In the genomic region with DNA sequence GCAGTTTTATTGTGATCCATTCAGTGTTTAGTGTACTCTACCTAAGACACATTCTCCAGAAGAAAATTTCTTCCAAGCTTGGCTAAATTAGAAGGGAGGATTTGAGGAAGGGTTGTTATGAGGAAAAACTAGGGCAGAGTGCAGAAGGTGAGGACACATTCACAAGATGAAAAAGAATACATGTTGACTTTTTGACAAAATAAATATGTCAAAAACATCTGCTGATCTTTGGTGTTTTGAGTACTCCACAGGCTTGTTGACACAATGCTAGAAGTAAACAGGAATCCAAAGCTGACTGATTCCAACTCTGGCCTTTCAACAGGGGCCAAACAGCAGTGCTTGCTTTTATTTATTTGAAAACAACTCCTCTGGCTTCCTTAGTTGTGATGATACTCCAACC, we compare ENCODE assay signal across 1 cellular context.
A peak's percentile ranks its signal among the peaks of the same experiment; 100 is the strongest.
TF ChIP-seq lines count a peak whose summit lies in the region.

No MANE protein-coding gene starts in this region.

TF ChIP-seq in HepG2, 621 proteins besides CTCF, POLR2A, EP300 and RAD21 (continued from another document and continues in another):
- TF ChIP-seq, protein P1, sequence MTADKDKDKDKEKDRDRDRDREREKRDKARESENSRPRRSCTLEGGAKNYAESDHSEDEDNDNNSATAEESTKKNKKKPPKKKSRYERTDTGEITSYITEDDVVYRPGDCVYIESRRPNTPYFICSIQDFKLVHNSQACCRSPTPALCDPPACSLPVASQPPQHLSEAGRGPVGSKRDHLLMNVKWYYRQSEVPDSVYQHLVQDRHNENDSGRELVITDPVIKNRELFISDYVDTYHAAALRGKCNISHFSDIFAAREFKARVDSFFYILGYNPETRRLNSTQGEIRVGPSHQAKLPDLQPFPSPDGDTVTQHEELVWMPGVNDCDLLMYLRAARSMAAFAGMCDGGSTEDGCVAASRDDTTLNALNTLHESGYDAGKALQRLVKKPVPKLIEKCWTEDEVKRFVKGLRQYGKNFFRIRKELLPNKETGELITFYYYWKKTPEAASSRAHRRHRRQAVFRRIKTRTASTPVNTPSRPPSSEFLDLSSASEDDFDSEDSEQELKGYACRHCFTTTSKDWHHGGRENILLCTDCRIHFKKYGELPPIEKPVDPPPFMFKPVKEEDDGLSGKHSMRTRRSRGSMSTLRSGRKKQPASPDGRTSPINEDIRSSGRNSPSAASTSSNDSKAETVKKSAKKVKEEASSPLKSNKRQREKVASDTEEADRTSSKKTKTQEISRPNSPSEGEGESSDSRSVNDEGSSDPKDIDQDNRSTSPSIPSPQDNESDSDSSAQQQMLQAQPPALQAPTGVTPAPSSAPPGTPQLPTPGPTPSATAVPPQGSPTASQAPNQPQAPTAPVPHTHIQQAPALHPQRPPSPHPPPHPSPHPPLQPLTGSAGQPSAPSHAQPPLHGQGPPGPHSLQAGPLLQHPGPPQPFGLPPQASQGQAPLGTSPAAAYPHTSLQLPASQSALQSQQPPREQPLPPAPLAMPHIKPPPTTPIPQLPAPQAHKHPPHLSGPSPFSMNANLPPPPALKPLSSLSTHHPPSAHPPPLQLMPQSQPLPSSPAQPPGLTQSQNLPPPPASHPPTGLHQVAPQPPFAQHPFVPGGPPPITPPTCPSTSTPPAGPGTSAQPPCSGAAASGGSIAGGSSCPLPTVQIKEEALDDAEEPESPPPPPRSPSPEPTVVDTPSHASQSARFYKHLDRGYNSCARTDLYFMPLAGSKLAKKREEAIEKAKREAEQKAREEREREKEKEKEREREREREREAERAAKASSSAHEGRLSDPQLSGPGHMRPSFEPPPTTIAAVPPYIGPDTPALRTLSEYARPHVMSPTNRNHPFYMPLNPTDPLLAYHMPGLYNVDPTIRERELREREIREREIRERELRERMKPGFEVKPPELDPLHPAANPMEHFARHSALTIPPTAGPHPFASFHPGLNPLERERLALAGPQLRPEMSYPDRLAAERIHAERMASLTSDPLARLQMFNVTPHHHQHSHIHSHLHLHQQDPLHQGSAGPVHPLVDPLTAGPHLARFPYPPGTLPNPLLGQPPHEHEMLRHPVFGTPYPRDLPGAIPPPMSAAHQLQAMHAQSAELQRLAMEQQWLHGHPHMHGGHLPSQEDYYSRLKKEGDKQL (CRISPR knock-in tag; IDR thresholded peaks at IDR 0.05; ENCODE audit: low read depth), result peak; percentile 81; the same call in 1 of the 2 replicates
- TF ChIP-seq, protein P2, sequence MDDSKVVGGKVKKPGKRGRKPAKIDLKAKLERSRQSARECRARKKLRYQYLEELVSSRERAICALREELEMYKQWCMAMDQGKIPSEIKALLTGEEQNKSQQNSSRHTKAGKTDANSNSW (CRISPR knock-in tag; IDR thresholded peaks at IDR 0.05; ENCODE audit: borderline replicate concordance), result no peak
- TF ChIP-seq CEBPG (CRISPR knock-in tag; IDR thresholded peaks at IDR 0.05), result 0 out of 2 replicates have a peak, but pooled peaks have one; percentile 12
- no peak for TF ChIP-seq MZF1 (CRISPR knock-in tag; IDR thresholded peaks at IDR 0.05; ENCODE audit: borderline replicate concordance)
- TF ChIP-seq ZFP36 (IDR thresholded peaks at IDR 0.05; ENCODE audit: borderline replicate concordance, low read depth, low read length, partially characterized antibody), result peak; percentile 67
- peak; percentile 98 for TF ChIP-seq TBL1XR1 (IDR thresholded peaks at IDR 0.05; ENCODE audit: borderline replicate concordance, low read length, partially characterized antibody)
- TF ChIP-seq, protein P3, sequence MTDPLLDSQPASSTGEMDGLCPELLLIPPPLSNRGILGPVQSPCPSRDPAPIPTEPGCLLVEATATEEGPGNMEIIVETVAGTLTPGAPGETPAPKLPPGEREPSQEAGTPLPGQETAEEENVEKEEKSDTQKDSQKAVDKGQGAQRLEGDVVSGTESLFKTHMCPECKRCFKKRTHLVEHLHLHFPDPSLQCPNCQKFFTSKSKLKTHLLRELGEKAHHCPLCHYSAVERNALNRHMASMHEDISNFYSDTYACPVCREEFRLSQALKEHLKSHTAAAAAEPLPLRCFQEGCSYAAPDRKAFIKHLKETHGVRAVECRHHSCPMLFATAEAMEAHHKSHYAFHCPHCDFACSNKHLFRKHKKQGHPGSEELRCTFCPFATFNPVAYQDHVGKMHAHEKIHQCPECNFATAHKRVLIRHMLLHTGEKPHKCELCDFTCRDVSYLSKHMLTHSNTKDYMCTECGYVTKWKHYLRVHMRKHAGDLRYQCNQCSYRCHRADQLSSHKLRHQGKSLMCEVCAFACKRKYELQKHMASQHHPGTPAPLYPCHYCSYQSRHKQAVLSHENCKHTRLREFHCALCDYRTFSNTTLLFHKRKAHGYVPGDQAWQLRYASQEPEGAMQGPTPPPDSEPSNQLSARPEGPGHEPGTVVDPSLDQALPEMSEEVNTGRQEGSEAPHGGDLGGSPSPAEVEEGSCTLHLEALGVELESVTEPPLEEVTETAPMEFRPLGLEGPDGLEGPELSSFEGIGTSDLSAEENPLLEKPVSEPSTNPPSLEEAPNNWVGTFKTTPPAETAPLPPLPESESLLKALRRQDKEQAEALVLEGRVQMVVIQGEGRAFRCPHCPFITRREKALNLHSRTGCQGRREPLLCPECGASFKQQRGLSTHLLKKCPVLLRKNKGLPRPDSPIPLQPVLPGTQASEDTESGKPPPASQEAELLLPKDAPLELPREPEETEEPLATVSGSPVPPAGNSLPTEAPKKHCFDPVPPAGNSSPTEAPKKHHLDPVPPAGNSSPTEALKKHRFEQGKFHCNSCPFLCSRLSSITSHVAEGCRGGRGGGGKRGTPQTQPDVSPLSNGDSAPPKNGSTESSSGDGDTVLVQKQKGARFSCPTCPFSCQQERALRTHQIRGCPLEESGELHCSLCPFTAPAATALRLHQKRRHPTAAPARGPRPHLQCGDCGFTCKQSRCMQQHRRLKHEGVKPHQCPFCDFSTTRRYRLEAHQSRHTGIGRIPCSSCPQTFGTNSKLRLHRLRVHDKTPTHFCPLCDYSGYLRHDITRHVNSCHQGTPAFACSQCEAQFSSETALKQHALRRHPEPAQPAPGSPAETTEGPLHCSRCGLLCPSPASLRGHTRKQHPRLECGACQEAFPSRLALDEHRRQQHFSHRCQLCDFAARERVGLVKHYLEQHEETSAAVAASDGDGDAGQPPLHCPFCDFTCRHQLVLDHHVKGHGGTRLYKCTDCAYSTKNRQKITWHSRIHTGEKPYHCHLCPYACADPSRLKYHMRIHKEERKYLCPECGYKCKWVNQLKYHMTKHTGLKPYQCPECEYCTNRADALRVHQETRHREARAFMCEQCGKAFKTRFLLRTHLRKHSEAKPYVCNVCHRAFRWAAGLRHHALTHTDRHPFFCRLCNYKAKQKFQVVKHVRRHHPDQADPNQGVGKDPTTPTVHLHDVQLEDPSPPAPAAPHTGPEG (CRISPR knock-in tag; IDR thresholded peaks at IDR 0.05), result no peak
- peak; percentile 78 for TF ChIP-seq MED1 (CRISPR knock-in tag; IDR thresholded peaks at IDR 0.05)
- no peak for TF ChIP-seq ZNF629 (CRISPR knock-in tag; conservative IDR thresholded peaks at IDR 0.05)
- TF ChIP-seq GATA4 (IDR thresholded peaks at IDR 0.05; ENCODE audit: borderline replicate concordance, low read depth), result peak; percentile 22; the same call in 1 of the 2 replicates
- no peak for TF ChIP-seq FIP1L1 (IDR thresholded peaks at IDR 0.05; ENCODE audit: borderline replicate concordance, insufficient read depth, low read depth, low read length)
- TF ChIP-seq, protein P4, sequence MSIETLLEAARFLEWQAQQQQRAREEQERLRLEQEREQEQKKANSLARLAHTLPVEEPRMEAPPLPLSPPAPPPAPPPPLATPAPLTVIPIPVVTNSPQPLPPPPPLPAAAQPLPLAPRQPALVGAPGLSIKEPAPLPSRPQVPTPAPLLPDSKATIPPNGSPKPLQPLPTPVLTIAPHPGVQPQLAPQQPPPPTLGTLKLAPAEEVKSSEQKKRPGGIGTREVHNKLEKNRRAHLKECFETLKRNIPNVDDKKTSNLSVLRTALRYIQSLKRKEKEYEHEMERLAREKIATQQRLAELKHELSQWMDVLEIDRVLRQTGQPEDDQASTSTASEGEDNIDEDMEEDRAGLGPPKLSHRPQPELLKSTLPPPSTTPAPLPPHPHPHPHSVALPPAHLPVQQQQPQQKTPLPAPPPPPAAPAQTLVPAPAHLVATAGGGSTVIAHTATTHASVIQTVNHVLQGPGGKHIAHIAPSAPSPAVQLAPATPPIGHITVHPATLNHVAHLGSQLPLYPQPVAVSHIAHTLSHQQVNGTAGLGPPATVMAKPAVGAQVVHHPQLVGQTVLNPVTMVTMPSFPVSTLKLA (IDR thresholded peaks at IDR 0.05), result no peak
- no peak for TF ChIP-seq ZFP41 (CRISPR knock-in tag; IDR thresholded peaks at IDR 0.05; ENCODE audit: borderline replicate concordance)
- TF ChIP-seq ZNF670 (CRISPR knock-in tag; IDR thresholded peaks at IDR 0.05; ENCODE audit: borderline replicate concordance), result no peak
- no peak; the same call in 1 of the 2 replicates for TF ChIP-seq ZNF746 (CRISPR knock-in tag; IDR thresholded peaks at IDR 0.05)
- TF ChIP-seq SIN3A (IDR thresholded peaks at IDR 0.05; ENCODE audit: borderline replicate concordance, low read depth, low read length), result no peak
- TF ChIP-seq, protein P5, sequence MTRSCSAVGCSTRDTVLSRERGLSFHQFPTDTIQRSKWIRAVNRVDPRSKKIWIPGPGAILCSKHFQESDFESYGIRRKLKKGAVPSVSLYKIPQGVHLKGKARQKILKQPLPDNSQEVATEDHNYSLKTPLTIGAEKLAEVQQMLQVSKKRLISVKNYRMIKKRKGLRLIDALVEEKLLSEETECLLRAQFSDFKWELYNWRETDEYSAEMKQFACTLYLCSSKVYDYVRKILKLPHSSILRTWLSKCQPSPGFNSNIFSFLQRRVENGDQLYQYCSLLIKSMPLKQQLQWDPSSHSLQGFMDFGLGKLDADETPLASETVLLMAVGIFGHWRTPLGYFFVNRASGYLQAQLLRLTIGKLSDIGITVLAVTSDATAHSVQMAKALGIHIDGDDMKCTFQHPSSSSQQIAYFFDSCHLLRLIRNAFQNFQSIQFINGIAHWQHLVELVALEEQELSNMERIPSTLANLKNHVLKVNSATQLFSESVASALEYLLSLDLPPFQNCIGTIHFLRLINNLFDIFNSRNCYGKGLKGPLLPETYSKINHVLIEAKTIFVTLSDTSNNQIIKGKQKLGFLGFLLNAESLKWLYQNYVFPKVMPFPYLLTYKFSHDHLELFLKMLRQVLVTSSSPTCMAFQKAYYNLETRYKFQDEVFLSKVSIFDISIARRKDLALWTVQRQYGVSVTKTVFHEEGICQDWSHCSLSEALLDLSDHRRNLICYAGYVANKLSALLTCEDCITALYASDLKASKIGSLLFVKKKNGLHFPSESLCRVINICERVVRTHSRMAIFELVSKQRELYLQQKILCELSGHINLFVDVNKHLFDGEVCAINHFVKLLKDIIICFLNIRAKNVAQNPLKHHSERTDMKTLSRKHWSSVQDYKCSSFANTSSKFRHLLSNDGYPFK (CRISPR knock-in tag; IDR thresholded peaks at IDR 0.05; ENCODE audit: borderline replicate concordance), result no peak
- TF ChIP-seq TCF7L2 (IDR thresholded peaks at IDR 0.05; ENCODE audit: low read depth, low read length), result no peak; the same call in 1 of the 2 replicates
- TF ChIP-seq, protein P6, sequence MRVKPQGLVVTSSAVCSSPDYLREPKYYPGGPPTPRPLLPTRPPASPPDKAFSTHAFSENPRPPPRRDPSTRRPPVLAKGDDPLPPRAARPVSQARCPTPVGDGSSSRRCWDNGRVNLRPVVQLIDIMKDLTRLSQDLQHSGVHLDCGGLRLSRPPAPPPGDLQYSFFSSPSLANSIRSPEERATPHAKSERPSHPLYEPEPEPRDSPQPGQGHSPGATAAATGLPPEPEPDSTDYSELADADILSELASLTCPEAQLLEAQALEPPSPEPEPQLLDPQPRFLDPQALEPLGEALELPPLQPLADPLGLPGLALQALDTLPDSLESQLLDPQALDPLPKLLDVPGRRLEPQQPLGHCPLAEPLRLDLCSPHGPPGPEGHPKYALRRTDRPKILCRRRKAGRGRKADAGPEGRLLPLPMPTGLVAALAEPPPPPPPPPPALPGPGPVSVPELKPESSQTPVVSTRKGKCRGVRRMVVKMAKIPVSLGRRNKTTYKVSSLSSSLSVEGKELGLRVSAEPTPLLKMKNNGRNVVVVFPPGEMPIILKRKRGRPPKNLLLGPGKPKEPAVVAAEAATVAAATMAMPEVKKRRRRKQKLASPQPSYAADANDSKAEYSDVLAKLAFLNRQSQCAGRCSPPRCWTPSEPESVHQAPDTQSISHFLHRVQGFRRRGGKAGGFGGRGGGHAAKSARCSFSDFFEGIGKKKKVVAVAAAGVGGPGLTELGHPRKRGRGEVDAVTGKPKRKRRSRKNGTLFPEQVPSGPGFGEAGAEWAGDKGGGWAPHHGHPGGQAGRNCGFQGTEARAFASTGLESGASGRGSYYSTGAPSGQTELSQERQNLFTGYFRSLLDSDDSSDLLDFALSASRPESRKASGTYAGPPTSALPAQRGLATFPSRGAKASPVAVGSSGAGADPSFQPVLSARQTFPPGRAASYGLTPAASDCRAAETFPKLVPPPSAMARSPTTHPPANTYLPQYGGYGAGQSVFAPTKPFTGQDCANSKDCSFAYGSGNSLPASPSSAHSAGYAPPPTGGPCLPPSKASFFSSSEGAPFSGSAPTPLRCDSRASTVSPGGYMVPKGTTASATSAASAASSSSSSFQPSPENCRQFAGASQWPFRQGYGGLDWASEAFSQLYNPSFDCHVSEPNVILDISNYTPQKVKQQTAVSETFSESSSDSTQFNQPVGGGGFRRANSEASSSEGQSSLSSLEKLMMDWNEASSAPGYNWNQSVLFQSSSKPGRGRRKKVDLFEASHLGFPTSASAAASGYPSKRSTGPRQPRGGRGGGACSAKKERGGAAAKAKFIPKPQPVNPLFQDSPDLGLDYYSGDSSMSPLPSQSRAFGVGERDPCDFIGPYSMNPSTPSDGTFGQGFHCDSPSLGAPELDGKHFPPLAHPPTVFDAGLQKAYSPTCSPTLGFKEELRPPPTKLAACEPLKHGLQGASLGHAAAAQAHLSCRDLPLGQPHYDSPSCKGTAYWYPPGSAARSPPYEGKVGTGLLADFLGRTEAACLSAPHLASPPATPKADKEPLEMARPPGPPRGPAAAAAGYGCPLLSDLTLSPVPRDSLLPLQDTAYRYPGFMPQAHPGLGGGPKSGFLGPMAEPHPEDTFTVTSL (CRISPR knock-in tag; IDR thresholded peaks at IDR 0.05; ENCODE audit: borderline replicate concordance), result peak; percentile 99
- TF ChIP-seq, protein P7, sequence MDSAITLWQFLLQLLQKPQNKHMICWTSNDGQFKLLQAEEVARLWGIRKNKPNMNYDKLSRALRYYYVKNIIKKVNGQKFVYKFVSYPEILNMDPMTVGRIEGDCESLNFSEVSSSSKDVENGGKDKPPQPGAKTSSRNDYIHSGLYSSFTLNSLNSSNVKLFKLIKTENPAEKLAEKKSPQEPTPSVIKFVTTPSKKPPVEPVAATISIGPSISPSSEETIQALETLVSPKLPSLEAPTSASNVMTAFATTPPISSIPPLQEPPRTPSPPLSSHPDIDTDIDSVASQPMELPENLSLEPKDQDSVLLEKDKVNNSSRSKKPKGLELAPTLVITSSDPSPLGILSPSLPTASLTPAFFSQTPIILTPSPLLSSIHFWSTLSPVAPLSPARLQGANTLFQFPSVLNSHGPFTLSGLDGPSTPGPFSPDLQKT (CRISPR knock-in tag; IDR thresholded peaks at IDR 0.05; ENCODE audit: borderline replicate concordance), result no peak
- no peak for TF ChIP-seq ZNF672 (CRISPR knock-in tag; IDR thresholded peaks at IDR 0.05)
- TF ChIP-seq ZNF766 (CRISPR knock-in tag; IDR thresholded peaks at IDR 0.05; ENCODE audit: borderline replicate concordance), result no peak
- TF ChIP-seq ZNF557 (CRISPR knock-in tag; IDR thresholded peaks at IDR 0.05), result no peak
- peak; percentile 75 for TF ChIP-seq ASH2L (IDR thresholded peaks at IDR 0.05; ENCODE audit: insufficient read length, low read depth, low read length)
